ENCODE assay signal across 8 cellular contexts in genomic region chr1:243287652-243288051, GRCh38. TPM values are rescaled to one million over a fixed set of nuclear protein-coding genes. Genes with fewer than 3 reads are reported as not detected.
A peak's percentile ranks its signal among the peaks of the same experiment; 100 is the strongest.
DNase-seq lines count a peak whose midpoint lies in the region; ATAC-seq, FAIRE-seq and TF ChIP-seq lines count a peak whose summit lies in the region.

No MANE protein-coding gene starts in this region.

- intact Hi-C loops in PC-3 (cut with micrococcal nuclease) (loop anchor here (1.0 kb wide), 2 partner anchors 19 to 32 kb away; partner anchors contain the start of gene CEP170), pancreas (cut with DNase I) (no loop called here)

- H3K27ac ChIP-seq in PC-3 (ENCODE audit: low read length) (peak overlapping the region; percentile 67), pancreas (peak overlapping the region in 2 of 4 donors; percentile 51 to 61), SJCRH30 (no peak overlapping the region)

- peak overlapping the region; percentile 42 for H3K4me2 ChIP-seq in PC-3 (ENCODE audit: low read length)

- 0 out of 2 replicates have a peak overlapping the region, but pooled peaks have one; percentile 0 for H3K4me3 ChIP-seq in PC-3 (ENCODE audit: low read length)
- H3K4me3 ChIP-seq in pancreas: no peak overlapping the region
- no peak overlapping the region for H3K4me3 ChIP-seq in SJCRH30

- TF ChIP-seq CTCF in PC-3 (conservative IDR thresholded peaks at IDR 0.05; ENCODE audit: low read depth, low read length) (no peak), pancreas (IDR thresholded peaks at IDR 0.05) (no peak)

- H3K27me3 ChIP-seq in PC-3 (ENCODE audit: low read length) (no peaks in the 10 kb centered on the region), pancreas (no peaks in the 10 kb centered on the region), SJCRH30 (no peaks in the 10 kb centered on the region)

- H3K36me3 Mint-ChIP-seq in activated naive CD4-positive, alpha-beta T cell treated with anti-CD3 and anti-CD28 coated beads, Interleukin-2, amount 50 U/mL, for 24 hours: peaks cover 45% of the 10 kb centered on the region
- H3K36me3 Mint-ChIP-seq in effector memory CD8-positive, alpha-beta T cell (ENCODE audit: insufficient read depth): peaks cover 12% of the 10 kb centered on the region

- H3K9me3 ChIP-seq in PC-3 (ENCODE audit: low read length): no peaks in the 10 kb centered on the region
- no peaks in the 10 kb centered on the region for H3K9me3 ChIP-seq in pancreas
- H3K9me3 ChIP-seq in SJCRH30 (replicated peaks): no peaks in the 10 kb centered on the region

- H3K36me3 ChIP-seq in PC-3 (ENCODE audit: low read depth, low read length) (peaks cover 39% of the 10 kb centered on the region), pancreas (peaks cover 0 to 33% (median 4%) of the 10 kb centered on the region in 3 donors), SJCRH30 (no peaks in the 10 kb centered on the region)

- peaks cover 29% of the 10 kb centered on the region for H3K4me1 ChIP-seq in PC-3 (ENCODE audit: insufficient read depth, low read length)
- no peaks in the 10 kb centered on the region for H3K4me1 ChIP-seq in pancreas
- H3K4me1 ChIP-seq in SJCRH30: no peaks in the 10 kb centered on the region

- H3K4me1 Mint-ChIP-seq in activated naive CD4-positive, alpha-beta T cell treated with anti-CD3 and anti-CD28 coated beads, Interleukin-2, amount 50 U/mL, for 24 hours: peaks cover 58% of the 10 kb centered on the region
- H3K4me1 Mint-ChIP-seq in effector memory CD8-positive, alpha-beta T cell (ENCODE audit: low read depth in 2 of 2): no peaks in the 10 kb centered on the region

- H3F3A ChIP-seq in PC-3 (ENCODE audit: low read length, unreplicated experiment): peaks cover 17% of the 10 kb centered on the region

- peak overlapping the region; percentile 28 for H3K9ac ChIP-seq in PC-3 (ENCODE audit: low read length)

- TSS peak; percentile 23 for BruUV-seq in PC-3 (replicated peaks; lab: Mats Ljungman, UMichigan)

- H4K20me1 ChIP-seq in PC-3 (ENCODE audit: low read length): no peaks in the 10 kb centered on the region

- POLR2A ChIA-PET in PC-3 (lab: Charles Lee; ENCODE audit: unreplicated experiment): interaction anchor here (0.6 kb wide), 1 partner anchor 1648 kb away, joined by 3 read pairs; the partner anchor contains the start of genes CHML and OPN3

- H3K27ac Mint-ChIP-seq in activated naive CD4-positive, alpha-beta T cell treated with anti-CD3 and anti-CD28 coated beads, Interleukin-2, amount 50 U/mL, for 24 hours: peak overlapping the region; percentile 89
- H3K27ac Mint-ChIP-seq in effector memory CD8-positive, alpha-beta T cell: no peak overlapping the region

- H3K4me3 Mint-ChIP-seq in activated naive CD4-positive, alpha-beta T cell treated with anti-CD3 and anti-CD28 coated beads, Interleukin-2, amount 50 U/mL, for 24 hours: peak overlapping the region; percentile 35
- no peak overlapping the region for H3K4me3 Mint-ChIP-seq in effector memory CD8-positive, alpha-beta T cell

- FAIRE-seq in pancreas (lab: Jason Lieb, UNC): no peak

- CTCF ChIA-PET in PC-3 (lab: Charles Lee): interaction anchor here (1.2 kb wide), 1 partner anchor 32 kb away, joined by 4 read pairs; the partner anchor contains the start of gene SDCCAG8

- DNase-seq in activated naive CD4-positive, alpha-beta T cell (lab: John Stamatoyannopoulos, UW): no peak
- DNase-seq in PC-3 (peak; percentile 91), pancreas (no peak), SJCRH30 (no peak), NCI-H748 (lab: John Stamatoyannopoulos, UW; ENCODE audit: unreplicated experiment) (no peak)
- no peak for DNase-seq in effector memory CD8-positive, alpha-beta T cell

- WGBS in pancreas, 2 donors: 51 to 60% methylated on average over 1 of the region's 1 CpG

- peak overlapping the region; percentile 0; the same call in 1 of the 2 replicates for H2AFZ ChIP-seq in PC-3 (ENCODE audit: low read length)

- peak; percentile 96 for ATAC-seq in HG02870 (IDR thresholded peaks at IDR 0.05; ENCODE audit: unreplicated experiment)
- peak; percentile 94 for ATAC-seq in PC-3
- peak; percentile 27 for ATAC-seq in effector memory CD8-positive, alpha-beta T cell (replicated peaks)
- peak in 3 of 4 donors; percentile 43 to 82 (median 82) for ATAC-seq in pancreas

- peaks cover 5% of the 10 kb centered on the region for H3K9me3 Mint-ChIP-seq in activated naive CD4-positive, alpha-beta T cell treated with anti-CD3 and anti-CD28 coated beads, Interleukin-2, amount 50 U/mL, for 24 hours
- H3K9me3 Mint-ChIP-seq in effector memory CD8-positive, alpha-beta T cell: no peaks in the 10 kb centered on the region

- H3K27me3 Mint-ChIP-seq in activated naive CD4-positive, alpha-beta T cell treated with anti-CD3 and anti-CD28 coated beads, Interleukin-2, amount 50 U/mL, for 24 hours: no peaks in the 10 kb centered on the region
- H3K27me3 Mint-ChIP-seq in effector memory CD8-positive, alpha-beta T cell: no peaks in the 10 kb centered on the region

- no peaks in the 10 kb centered on the region for H3K9me2 ChIP-seq in PC-3 (replicated peaks; ENCODE audit: low read length)

- H3K79me2 ChIP-seq in PC-3 (ENCODE audit: low read length): no peaks in the 10 kb centered on the region

RNA-seq across cellular contexts. Expression of gene SDCCAG8, which starts 31.8 kb away (rescaled TPM):
- total RNA-seq in PC-3 (2014; rRNA removed): 99.3 and 194 TPM in 2 replicates
- total RNA-seq in pancreas: 10 to 100 TPM; 24.3 to 37.1 (median 28.2) TPM
- 10 to 100 TPM; 29.4 to 33.4 TPM for polyA plus RNA-seq in pancreas
- 10.0 and 13.6 TPM in 2 replicates for total RNA-seq in SJCRH30 (2014; rRNA removed; shearing (Covaris generic))

RNA-seq across cellular contexts. Expression of gene CEP170, which starts 32.6 kb away (rescaled TPM):
- total RNA-seq in PC-3 (2014; rRNA removed): 65.3 and 78.9 TPM in 2 replicates
- 10 to 100 TPM in 2 of 6 donors, 1 to 10 TPM in 4; 5.0 to 27.4 (median 7.7) TPM for total RNA-seq in pancreas
- polyA plus RNA-seq in pancreas: 1 to 10 TPM; 5.0 to 5.8 TPM
- total RNA-seq in SJCRH30 (2014; rRNA removed; shearing (Covaris generic)): 76.1 and 87.3 TPM in 2 replicates

Comparison
In these comparisons a context has a peak if more than half of its experiments do, and no peak if none do; other contexts are left out.
1. ATAC-seq: peak in every context shown above with its lines; median percentile 96 in HG02870; 94 in PC-3; 82 in pancreas; 27 in effector memory CD8-positive, alpha-beta T cell.